ENCODE assay signal across 8 cellular contexts in the genomic region with DNA sequence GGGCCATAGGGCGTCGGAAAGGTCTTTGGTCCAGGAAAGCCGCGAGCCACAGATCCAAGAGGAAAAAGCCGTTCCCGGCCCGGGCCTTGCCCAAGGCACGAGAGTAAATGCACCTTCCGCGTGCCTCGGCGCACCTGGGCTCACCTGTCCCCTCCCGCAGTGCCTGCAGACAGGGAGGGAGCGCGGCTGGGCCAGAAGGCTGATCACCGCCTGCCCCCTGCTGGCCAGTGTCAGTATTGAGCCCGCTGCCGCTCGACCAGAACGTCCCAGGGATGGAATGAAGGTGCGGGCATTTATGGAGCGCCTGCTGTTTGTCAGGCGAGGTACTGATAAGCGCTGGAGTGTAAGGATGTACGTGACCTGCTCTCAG. TPM values are rescaled to one million over a fixed set of nuclear protein-coding genes. Genes with fewer than 3 reads are reported as not detected.
DNase-seq lines count a peak whose midpoint lies in the region; TF ChIP-seq lines count a peak whose summit lies in the region.

No MANE protein-coding gene starts in this region.

- H3K27me3 Mint-ChIP-seq in Calu3 (ENCODE audit: unreplicated experiment) (no peaks in the 10 kb centered on the region), type B pancreatic cell (no peaks in the 10 kb centered on the region)

- H3K36me3 Mint-ChIP-seq in Calu3 (ENCODE audit: insufficient read depth, unreplicated experiment) (peaks cover 22% of the 10 kb centered on the region), type B pancreatic cell (no peaks in the 10 kb centered on the region)

- no peaks in the 10 kb centered on the region for H3K9me3 Mint-ChIP-seq in Calu3 (ENCODE audit: low read depth, unreplicated experiment)
- no peaks in the 10 kb centered on the region for H3K9me3 Mint-ChIP-seq in type B pancreatic cell

- BruUV-seq in Calu3 (replicated peaks; lab: Mats Ljungman, UMichigan), result no TSS peak

- WGBS in adrenal gland, 4 donors, result 4 to 8% (median 5%) methylated on average over 23 to 25 of the region's 25 CpGs

- TF ChIP-seq POLR2A in adrenal gland (IDR thresholded peaks at IDR 0.05), result no peak

- CTCF ChIA-PET in Calu3 (lab: Charles Lee), result interaction anchor here (0.6 to 2.7 kb wide), 35 partner anchors 10 to 1479 kb away, joined by 3 to 99 read pairs (median 6); a partner anchor contains a TSS

- H3K4me1 ChIP-seq in adrenal gland (replicated peaks in 1 of 2), result peaks cover 8 to 18% of the 10 kb centered on the region in 2 donors
- peaks cover 47% of the 10 kb centered on the region for H3K4me1 ChIP-seq in left ventricle myocardium inferior

- intact Hi-C loops in Calu3 (cut with micrococcal nuclease; ENCODE audit: unreplicated experiment), result loop anchor here (1.0 to 2.0 kb wide), 5 partner anchors 71 to 371 kb away; no protein-coding TSS in a partner anchor
- intact Hi-C loops in adrenal gland (cut with DNase I), result loop anchor here (2.0 to 10.0 kb wide), 7 partner anchors 72 to 375 kb away; no protein-coding TSS in a partner anchor
- intact Hi-C loops in left ventricle myocardium inferior (cut with micrococcal nuclease), result loop anchor here (5.0 kb wide), 2 partner anchors 72 to 168 kb away; no protein-coding TSS in a partner anchor
- intact Hi-C loops in posterior cingulate gyrus (cut with DNase I), result loop anchor here (1.0 to 10.0 kb wide), 5 partner anchors 72 to 345 kb away; no protein-coding TSS in a partner anchor

- H3K9me3 ChIP-seq in adrenal gland (replicated peaks in 1 of 3) (no peaks in the 10 kb centered on the region), left ventricle myocardium inferior (replicated peaks) (no peaks in the 10 kb centered on the region)

- no peaks in the 10 kb centered on the region for H3K36me3 ChIP-seq in adrenal gland (replicated peaks in 1 of 2)
- H3K36me3 ChIP-seq in left ventricle myocardium inferior, result no peaks in the 10 kb centered on the region

- peak overlapping the region; percentile 80 for H3K4me3 Mint-ChIP-seq in Calu3 (ENCODE audit: low read depth, unreplicated experiment)
- H3K4me3 Mint-ChIP-seq in type B pancreatic cell, result peak overlapping the region; percentile 91

- TF ChIP-seq CTCF in Calu3 (IDR thresholded peaks at IDR 0.05; ENCODE audit: unreplicated experiment), result peak; percentile 99
- TF ChIP-seq CTCF in adrenal gland (IDR thresholded peaks at IDR 0.05), result peak; percentile 98 to 100 (median 99)
- TF ChIP-seq CTCF in left ventricle myocardium inferior (IDR thresholded peaks at IDR 0.05; ENCODE audit: borderline replicate concordance), result peak; percentile 99
- TF ChIP-seq CTCF in type B pancreatic cell (conservative IDR thresholded peaks at IDR 0.05), result peak; percentile 100

- H3K4me3 ChIP-seq in adrenal gland (peak overlapping the region in 2 of 4 donors; percentile 1 to 56), left ventricle myocardium inferior (peak overlapping the region; percentile 72)

- no peaks in the 10 kb centered on the region for H3K27me3 ChIP-seq in adrenal gland
- H3K27me3 ChIP-seq in left ventricle myocardium inferior (ENCODE audit: low read depth), result no peaks in the 10 kb centered on the region

- peak overlapping the region; percentile 75 for H3K27ac Mint-ChIP-seq in Calu3 (ENCODE audit: unreplicated experiment)
- peak overlapping the region; percentile 99 for H3K27ac Mint-ChIP-seq in type B pancreatic cell

- DNase-seq in Calu3 (peak; percentile 99), GOT3 (lab: John Stamatoyannopoulos, UW) (peak; percentile 59), NCI-H128 (lab: John Stamatoyannopoulos, UW; ENCODE audit: unreplicated experiment) (peak; percentile 73), T-helper 1 cell (peak; percentile 67 to 81 (median 74)), adrenal gland (peak; percentile 67 to 91 (median 79)), left ventricle myocardium inferior (peak; percentile 81), posterior cingulate gyrus (peak; percentile 67 to 97 (median 85)), type B pancreatic cell (ENCODE audit: extremely low spot score, unreplicated experiment) (peak; percentile 91)

- H3K4me1 Mint-ChIP-seq in Calu3 (ENCODE audit: low read depth, unreplicated experiment), result peaks cover 14% of the 10 kb centered on the region
- peaks cover 15% of the 10 kb centered on the region for H3K4me1 Mint-ChIP-seq in type B pancreatic cell (ENCODE audit: unreplicated experiment)

- H3K27ac ChIP-seq in adrenal gland (peak overlapping the region in 4 of 5 donors; percentile 33 to 81 (median 62)), left ventricle myocardium inferior (replicated peaks) (peak overlapping the region; percentile 91)

RNA-seq across cellular contexts. Expression of a gene that starts 0.7 kb away (rescaled TPM):
- total RNA-seq in Calu3 (2022) (22.6 and 23.5 TPM in 2 replicates), adrenal gland (10 to 100 TPM in 4 of 8 donors, 1 to 10 TPM in 4; 3.0 to 18.2 (median 9.7) TPM), left ventricle myocardium inferior (19.9 TPM), type B pancreatic cell (ENCODE audit: low replicate concordance) (17.5 and 31.6 TPM in 2 replicates)
- 10 to 100 TPM in 2 of 3 donors, 1 to 10 TPM in 1; 1.8 to 49.7 (median 26.1) TPM for polyA plus RNA-seq in adrenal gland

RNA-seq across cellular contexts. Expression of a gene that starts 22.4 kb away (rescaled TPM):
- total RNA-seq in Calu3 (2022) (22.7 and 24.1 TPM in 2 replicates), adrenal gland (10 to 100 TPM; 45.6 to 91.1 (median 56.9) TPM), left ventricle myocardium inferior (34.6 TPM), type B pancreatic cell (ENCODE audit: low replicate concordance) (10.2 and 16.3 TPM in 2 replicates)
- polyA plus RNA-seq in adrenal gland, result 10 to 100 TPM; 20.7 to 56.5 (median 45.4) TPM

RNA-seq across cellular contexts. Expression of a gene that starts 26.7 kb away (rescaled TPM):
- total RNA-seq in Calu3 (2022) (not detected in 2 replicates), adrenal gland (1 to 10 TPM in 6 of 8 donors, under 1 TPM in 2; 0.54 to 4.1 (median 1.6) TPM), left ventricle myocardium inferior (4.2 TPM), type B pancreatic cell (ENCODE audit: low replicate concordance) (0.67 and 10.3 TPM in 2 replicates)
- 1 to 10 TPM in 2 of 3 donors, under 1 TPM in 1; 0.42 to 2.7 (median 1.2) TPM for polyA plus RNA-seq in adrenal gland
